1 cellular context compared by ENCODE assay signal in the genomic region with DNA sequence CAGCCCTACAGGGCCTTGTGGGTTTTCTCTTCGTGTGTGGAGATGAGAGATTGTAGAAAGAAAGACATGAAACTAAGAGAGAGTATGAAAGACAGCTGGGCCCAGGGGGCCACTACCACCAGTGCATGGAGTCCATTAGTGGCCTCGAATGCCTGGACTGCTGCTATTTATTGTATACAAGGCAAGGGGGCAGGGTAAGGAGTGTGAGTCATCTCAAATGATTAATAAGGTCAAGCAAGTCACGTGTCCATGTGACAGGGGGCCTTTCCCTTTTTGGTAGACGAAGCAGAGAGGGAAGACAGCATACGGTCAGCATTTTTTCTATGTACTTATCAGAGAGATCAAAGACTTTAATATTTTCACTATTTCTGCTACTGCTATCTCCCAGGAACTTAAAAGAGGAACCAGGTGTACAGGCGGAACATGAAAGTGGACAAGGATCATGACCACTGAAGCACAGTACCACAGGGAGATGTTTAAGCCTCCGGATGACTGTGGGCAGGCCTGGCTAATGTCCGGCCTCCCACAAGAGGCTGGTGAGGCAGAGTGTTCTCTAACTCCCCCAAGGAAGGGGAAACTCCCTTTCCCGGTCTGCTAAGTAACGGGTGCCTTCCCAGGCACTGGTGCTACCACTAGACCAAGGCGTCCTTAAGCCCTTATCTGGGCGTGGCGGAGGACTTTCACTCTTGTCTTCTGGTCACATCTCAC.
TF ChIP-seq lines count a peak whose summit lies in the region.

No MANE protein-coding gene starts in this region.

TF ChIP-seq in K562, 482 proteins besides CTCF, POLR2A, EP300 and RAD21 (continued from another document and continues in another):
- TF ChIP-seq, protein P1, sequence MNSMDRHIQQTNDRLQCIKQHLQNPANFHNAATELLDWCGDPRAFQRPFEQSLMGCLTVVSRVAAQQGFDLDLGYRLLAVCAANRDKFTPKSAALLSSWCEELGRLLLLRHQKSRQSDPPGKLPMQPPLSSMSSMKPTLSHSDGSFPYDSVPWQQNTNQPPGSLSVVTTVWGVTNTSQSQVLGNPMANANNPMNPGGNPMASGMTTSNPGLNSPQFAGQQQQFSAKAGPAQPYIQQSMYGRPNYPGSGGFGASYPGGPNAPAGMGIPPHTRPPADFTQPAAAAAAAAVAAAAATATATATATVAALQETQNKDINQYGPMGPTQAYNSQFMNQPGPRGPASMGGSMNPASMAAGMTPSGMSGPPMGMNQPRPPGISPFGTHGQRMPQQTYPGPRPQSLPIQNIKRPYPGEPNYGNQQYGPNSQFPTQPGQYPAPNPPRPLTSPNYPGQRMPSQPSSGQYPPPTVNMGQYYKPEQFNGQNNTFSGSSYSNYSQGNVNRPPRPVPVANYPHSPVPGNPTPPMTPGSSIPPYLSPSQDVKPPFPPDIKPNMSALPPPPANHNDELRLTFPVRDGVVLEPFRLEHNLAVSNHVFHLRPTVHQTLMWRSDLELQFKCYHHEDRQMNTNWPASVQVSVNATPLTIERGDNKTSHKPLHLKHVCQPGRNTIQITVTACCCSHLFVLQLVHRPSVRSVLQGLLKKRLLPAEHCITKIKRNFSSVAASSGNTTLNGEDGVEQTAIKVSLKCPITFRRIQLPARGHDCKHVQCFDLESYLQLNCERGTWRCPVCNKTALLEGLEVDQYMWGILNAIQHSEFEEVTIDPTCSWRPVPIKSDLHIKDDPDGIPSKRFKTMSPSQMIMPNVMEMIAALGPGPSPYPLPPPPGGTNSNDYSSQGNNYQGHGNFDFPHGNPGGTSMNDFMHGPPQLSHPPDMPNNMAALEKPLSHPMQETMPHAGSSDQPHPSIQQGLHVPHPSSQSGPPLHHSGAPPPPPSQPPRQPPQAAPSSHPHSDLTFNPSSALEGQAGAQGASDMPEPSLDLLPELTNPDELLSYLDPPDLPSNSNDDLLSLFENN (IDR thresholded peaks at IDR 0.05; ENCODE audit: low read depth in 2 of 2, low read length in 2 of 2): no peak
- TF ChIP-seq, protein P2, sequence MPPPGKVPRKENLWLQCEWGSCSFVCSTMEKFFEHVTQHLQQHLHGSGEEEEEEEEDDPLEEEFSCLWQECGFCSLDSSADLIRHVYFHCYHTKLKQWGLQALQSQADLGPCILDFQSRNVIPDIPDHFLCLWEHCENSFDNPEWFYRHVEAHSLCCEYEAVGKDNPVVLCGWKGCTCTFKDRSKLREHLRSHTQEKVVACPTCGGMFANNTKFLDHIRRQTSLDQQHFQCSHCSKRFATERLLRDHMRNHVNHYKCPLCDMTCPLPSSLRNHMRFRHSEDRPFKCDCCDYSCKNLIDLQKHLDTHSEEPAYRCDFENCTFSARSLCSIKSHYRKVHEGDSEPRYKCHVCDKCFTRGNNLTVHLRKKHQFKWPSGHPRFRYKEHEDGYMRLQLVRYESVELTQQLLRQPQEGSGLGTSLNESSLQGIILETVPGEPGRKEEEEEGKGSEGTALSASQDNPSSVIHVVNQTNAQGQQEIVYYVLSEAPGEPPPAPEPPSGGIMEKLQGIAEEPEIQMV (tag; conservative IDR thresholded peaks at IDR 0.05; ENCODE audit: low read depth): no peak
- TF ChIP-seq MED1 (CRISPR knock-in tag; IDR thresholded peaks at IDR 0.05; ENCODE audit: borderline replicate concordance) (no peak), ZNF24 (IDR thresholded peaks at IDR 0.05) (no peak), RBM39 (optimal IDR thresholded peaks at IDR 0.05; ENCODE audit: low read depth, low read length) (no peak), ZNF589 (CRISPR knock-in tag; IDR thresholded peaks at IDR 0.05; ENCODE audit: low read depth) (no peak), HNRNPUL1 (IDR thresholded peaks at IDR 0.05; ENCODE audit: low read length) (no peak), ZNF165 (CRISPR knock-in tag; IDR thresholded peaks at IDR 0.05; ENCODE audit: borderline replicate concordance) (no peak), NELFE (IDR thresholded peaks at IDR 0.05; ENCODE audit: insufficient read depth, insufficient read length) (no peak), CBX3 (IDR thresholded peaks at IDR 0.05; ENCODE audit: borderline replicate concordance in 1 of 2, low read length in 2 of 2) (no peak), ZNF780A (CRISPR knock-in tag; IDR thresholded peaks at IDR 0.05) (no peak), RHOXF2B (CRISPR knock-in tag; conservative IDR thresholded peaks at IDR 0.05) (no peak), TAF1 (IDR thresholded peaks at IDR 0.05; ENCODE audit: control insufficient read depth, extremely low read depth, insufficient read depth, low read length, severe bottlenecking) (no peak), XRCC5 (IDR thresholded peaks at IDR 0.05; ENCODE audit: low read depth, low read length) (no peak), JUNB (CRISPR knock-in tag; conservative IDR thresholded peaks at IDR 0.05) (no peak; the same call in 1 of the 2 replicates), MCM2 (IDR thresholded peaks at IDR 0.05; ENCODE audit: low read depth) (no peak), TAF15 (IDR thresholded peaks at IDR 0.05; ENCODE audit: low read depth, low read length) (no peak), CBX2 (IDR thresholded peaks at IDR 0.05; ENCODE audit: insufficient read depth, low read length, poor library complexity, severe bottlenecking) (no peak), ZNF311 (CRISPR knock-in tag; IDR thresholded peaks at IDR 0.05) (no peak), HOXB6 (CRISPR knock-in tag; IDR thresholded peaks at IDR 0.05; ENCODE audit: borderline replicate concordance) (no peak), RFX1 (IDR thresholded peaks at IDR 0.05) (no peak), CREM (IDR thresholded peaks at IDR 0.05; ENCODE audit: low read depth) (peak; percentile 24; the same call in 1 of the 2 replicates), CEBPB (tag; IDR thresholded peaks at IDR 0.05) (no peak), NONO (IDR thresholded peaks at IDR 0.05; ENCODE audit: low read depth in 2 of 2, low read length in 1 of 2) (peak in 1 of 2 experiments; percentile 69; a peak in 2 of 4 replicates), ZSCAN29 (IDR thresholded peaks at IDR 0.05) (no peak), ZNF12 (CRISPR knock-in tag; IDR thresholded peaks at IDR 0.05) (no peak), SIN3A (IDR thresholded peaks at IDR 0.05; ENCODE audit: borderline replicate concordance in 2 of 2, control insufficient read depth in 1 of 2, low read depth in 2 of 2, low read length in 2 of 2) (no peak), SETDB1 (IDR thresholded peaks at IDR 0.05; ENCODE audit: low read length) (no peak), ZBTB8A (IDR thresholded peaks at IDR 0.05; ENCODE audit: partially characterized antibody) (no peak), ESRRA (IDR thresholded peaks at IDR 0.05; ENCODE audit: borderline replicate concordance, low read depth) (peak; percentile 59), MCM5 (IDR thresholded peaks at IDR 0.05; ENCODE audit: low read depth) (no peak)
- TF ChIP-seq, protein P3, sequence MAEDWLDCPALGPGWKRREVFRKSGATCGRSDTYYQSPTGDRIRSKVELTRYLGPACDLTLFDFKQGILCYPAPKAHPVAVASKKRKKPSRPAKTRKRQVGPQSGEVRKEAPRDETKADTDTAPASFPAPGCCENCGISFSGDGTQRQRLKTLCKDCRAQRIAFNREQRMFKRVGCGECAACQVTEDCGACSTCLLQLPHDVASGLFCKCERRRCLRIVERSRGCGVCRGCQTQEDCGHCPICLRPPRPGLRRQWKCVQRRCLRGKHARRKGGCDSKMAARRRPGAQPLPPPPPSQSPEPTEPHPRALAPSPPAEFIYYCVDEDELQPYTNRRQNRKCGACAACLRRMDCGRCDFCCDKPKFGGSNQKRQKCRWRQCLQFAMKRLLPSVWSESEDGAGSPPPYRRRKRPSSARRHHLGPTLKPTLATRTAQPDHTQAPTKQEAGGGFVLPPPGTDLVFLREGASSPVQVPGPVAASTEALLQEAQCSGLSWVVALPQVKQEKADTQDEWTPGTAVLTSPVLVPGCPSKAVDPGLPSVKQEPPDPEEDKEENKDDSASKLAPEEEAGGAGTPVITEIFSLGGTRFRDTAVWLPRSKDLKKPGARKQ (CRISPR knock-in tag; IDR thresholded peaks at IDR 0.05): no peak
- TF ChIP-seq, protein P4, sequence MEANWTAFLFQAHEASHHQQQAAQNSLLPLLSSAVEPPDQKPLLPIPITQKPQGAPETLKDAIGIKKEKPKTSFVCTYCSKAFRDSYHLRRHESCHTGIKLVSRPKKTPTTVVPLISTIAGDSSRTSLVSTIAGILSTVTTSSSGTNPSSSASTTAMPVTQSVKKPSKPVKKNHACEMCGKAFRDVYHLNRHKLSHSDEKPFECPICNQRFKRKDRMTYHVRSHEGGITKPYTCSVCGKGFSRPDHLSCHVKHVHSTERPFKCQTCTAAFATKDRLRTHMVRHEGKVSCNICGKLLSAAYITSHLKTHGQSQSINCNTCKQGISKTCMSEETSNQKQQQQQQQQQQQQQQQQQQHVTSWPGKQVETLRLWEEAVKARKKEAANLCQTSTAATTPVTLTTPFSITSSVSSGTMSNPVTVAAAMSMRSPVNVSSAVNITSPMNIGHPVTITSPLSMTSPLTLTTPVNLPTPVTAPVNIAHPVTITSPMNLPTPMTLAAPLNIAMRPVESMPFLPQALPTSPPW (CRISPR knock-in tag; IDR thresholded peaks at IDR 0.05): peak; percentile 59
- TF ChIP-seq, protein P5, sequence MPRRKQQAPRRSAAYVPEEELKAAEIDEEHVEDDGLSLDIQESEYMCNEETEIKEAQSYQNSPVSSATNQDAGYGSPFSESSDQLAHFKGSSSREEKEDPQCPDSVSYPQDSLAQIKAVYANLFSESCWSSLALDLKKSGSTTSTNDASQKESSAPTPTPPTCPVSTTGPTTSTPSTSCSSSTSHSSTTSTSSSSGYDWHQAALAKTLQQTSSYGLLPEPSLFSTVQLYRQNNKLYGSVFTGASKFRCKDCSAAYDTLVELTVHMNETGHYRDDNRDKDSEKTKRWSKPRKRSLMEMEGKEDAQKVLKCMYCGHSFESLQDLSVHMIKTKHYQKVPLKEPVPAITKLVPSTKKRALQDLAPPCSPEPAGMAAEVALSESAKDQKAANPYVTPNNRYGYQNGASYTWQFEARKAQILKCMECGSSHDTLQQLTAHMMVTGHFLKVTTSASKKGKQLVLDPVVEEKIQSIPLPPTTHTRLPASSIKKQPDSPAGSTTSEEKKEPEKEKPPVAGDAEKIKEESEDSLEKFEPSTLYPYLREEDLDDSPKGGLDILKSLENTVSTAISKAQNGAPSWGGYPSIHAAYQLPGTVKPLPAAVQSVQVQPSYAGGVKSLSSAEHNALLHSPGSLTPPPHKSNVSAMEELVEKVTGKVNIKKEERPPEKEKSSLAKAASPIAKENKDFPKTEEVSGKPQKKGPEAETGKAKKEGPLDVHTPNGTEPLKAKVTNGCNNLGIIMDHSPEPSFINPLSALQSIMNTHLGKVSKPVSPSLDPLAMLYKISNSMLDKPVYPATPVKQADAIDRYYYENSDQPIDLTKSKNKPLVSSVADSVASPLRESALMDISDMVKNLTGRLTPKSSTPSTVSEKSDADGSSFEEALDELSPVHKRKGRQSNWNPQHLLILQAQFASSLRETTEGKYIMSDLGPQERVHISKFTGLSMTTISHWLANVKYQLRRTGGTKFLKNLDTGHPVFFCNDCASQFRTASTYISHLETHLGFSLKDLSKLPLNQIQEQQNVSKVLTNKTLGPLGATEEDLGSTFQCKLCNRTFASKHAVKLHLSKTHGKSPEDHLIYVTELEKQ (CRISPR knock-in tag; IDR thresholded peaks at IDR 0.05): no peak
- TF ChIP-seq, protein P6, sequence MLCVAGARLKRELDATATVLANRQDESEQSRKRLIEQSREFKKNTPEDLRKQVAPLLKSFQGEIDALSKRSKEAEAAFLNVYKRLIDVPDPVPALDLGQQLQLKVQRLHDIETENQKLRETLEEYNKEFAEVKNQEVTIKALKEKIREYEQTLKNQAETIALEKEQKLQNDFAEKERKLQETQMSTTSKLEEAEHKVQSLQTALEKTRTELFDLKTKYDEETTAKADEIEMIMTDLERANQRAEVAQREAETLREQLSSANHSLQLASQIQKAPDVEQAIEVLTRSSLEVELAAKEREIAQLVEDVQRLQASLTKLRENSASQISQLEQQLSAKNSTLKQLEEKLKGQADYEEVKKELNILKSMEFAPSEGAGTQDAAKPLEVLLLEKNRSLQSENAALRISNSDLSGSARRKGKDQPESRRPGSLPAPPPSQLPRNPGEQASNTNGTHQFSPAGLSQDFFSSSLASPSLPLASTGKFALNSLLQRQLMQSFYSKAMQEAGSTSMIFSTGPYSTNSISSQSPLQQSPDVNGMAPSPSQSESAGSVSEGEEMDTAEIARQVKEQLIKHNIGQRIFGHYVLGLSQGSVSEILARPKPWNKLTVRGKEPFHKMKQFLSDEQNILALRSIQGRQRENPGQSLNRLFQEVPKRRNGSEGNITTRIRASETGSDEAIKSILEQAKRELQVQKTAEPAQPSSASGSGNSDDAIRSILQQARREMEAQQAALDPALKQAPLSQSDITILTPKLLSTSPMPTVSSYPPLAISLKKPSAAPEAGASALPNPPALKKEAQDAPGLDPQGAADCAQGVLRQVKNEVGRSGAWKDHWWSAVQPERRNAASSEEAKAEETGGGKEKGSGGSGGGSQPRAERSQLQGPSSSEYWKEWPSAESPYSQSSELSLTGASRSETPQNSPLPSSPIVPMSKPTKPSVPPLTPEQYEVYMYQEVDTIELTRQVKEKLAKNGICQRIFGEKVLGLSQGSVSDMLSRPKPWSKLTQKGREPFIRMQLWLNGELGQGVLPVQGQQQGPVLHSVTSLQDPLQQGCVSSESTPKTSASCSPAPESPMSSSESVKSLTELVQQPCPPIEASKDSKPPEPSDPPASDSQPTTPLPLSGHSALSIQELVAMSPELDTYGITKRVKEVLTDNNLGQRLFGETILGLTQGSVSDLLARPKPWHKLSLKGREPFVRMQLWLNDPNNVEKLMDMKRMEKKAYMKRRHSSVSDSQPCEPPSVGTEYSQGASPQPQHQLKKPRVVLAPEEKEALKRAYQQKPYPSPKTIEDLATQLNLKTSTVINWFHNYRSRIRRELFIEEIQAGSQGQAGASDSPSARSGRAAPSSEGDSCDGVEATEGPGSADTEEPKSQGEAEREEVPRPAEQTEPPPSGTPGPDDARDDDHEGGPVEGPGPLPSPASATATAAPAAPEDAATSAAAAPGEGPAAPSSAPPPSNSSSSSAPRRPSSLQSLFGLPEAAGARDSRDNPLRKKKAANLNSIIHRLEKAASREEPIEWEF (CRISPR knock-in tag; IDR thresholded peaks at IDR 0.05): no peak
- TF ChIP-seq, protein P7, sequence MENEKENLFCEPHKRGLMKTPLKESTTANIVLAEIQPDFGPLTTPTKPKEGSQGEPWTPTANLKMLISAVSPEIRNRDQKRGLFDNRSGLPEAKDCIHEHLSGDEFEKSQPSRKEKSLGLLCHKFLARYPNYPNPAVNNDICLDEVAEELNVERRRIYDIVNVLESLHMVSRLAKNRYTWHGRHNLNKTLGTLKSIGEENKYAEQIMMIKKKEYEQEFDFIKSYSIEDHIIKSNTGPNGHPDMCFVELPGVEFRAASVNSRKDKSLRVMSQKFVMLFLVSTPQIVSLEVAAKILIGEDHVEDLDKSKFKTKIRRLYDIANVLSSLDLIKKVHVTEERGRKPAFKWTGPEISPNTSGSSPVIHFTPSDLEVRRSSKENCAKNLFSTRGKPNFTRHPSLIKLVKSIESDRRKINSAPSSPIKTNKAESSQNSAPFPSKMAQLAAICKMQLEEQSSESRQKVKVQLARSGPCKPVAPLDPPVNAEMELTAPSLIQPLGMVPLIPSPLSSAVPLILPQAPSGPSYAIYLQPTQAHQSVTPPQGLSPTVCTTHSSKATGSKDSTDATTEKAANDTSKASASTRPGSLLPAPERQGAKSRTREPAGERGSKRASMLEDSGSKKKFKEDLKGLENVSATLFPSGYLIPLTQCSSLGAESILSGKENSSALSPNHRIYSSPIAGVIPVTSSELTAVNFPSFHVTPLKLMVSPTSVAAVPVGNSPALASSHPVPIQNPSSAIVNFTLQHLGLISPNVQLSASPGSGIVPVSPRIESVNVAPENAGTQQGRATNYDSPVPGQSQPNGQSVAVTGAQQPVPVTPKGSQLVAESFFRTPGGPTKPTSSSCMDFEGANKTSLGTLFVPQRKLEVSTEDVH (IDR thresholded peaks at IDR 0.05; ENCODE audit: low read depth, partially characterized antibody): no peak
